In genomic region chr11:35056391-35057093, GRCh38 we compare ENCODE assay signal across 24 cellular contexts.
DNase-seq lines count a peak whose midpoint lies in the region; ATAC-seq and TF ChIP-seq lines count a peak whose summit lies in the region.
"Had no signal": no experiment of that assay in that cellular context is flagged by ENCODE, and none has a peak within 500 bp of the region (broad histone marks: within the 10 kb centered on the region; RNA-seq: fewer than 3 reads in every experiment).

No MANE protein-coding gene starts in this region.

- H3K4me2 ChIP-seq in SK-N-SH = no peak overlapping the region

- CTCF ChIA-PET in SK-N-SH (lab: Yijun Ruan, JAX) = interaction anchor here (1.5 kb wide), 1 partner anchor 17 kb away, joined by 3 read pairs; no protein-coding TSS in a partner anchor
- CTCF ChIA-PET in RWPE1 (lab: Yijun Ruan, JAX) = interaction anchor here (0.9 kb wide), 1 partner anchor 32 kb away, joined by 3 read pairs; no protein-coding TSS in a partner anchor

- no peak for DNase-seq in SK-N-SH
- peak; percentile 66 for DNase-seq in RWPE1 (ENCODE audit: low spot score)
- DNase-seq in retina = peak; percentile 22
- no peak for DNase-seq in Ammon's horn (ENCODE audit: low spot score)
- DNase-seq in MG63 = no peak
- DNase-seq: 8988T; activated CD4-positive, alpha-beta T cell treated with anti-CD3 and anti-CD28 coated beads, Interleukin-2, amount 50 U/mL, for 48 hours; activated naive CD4-positive, alpha-beta T cell treated with anti-CD3 and anti-CD28 coated beads, Interleukin-2, amount 50 U/mL, for 16 hours; activated T-cell treated with anti-CD3 and anti-CD28 coated beads, Interleukin-2, amount 50 U/mL, for 24 hours; C1 segment of cervical spinal cord; DMS79; esophagus squamous epithelium; heart right ventricle; mesendoderm; MM.1S; NCI-H187; NCI-H446 treated with DMSO at 0.1 percent for 48 hours; psoas muscle; Right ventricle myocardium superior; stimulated activated CD8-positive, alpha-beta memory T cell treated with anti-CD3 and anti-CD28 coated beads, Interleukin-4, amount 100 ng/mL, for 48 hours; T-helper 1 cell had no signal

- TF ChIP-seq CTCF in SK-N-SH (IDR thresholded peaks at IDR 0.05) (no peak), RWPE1 (conservative IDR thresholded peaks at IDR 0.05; ENCODE audit: low read depth) (no peak)

- H3K4me1 ChIP-seq in SK-N-SH (ENCODE audit: control insufficient read depth in 1 of 2, insufficient read depth in 2 of 2, low read depth in 1 of 2, low read length in 1 of 2) = 0 out of 4 replicates have a peak, but pooled peaks cover 0 to 3% of the 10 kb centered on the region in 2 experiments
- H3K4me1 ChIP-seq: psoas muscle had no signal

- H3K79me2 ChIP-seq in SK-N-SH (ENCODE audit: insufficient read depth) = no peaks in the 10 kb centered on the region

- H3K9me2 ChIP-seq in SK-N-SH = no peaks in the 10 kb centered on the region

- POLR2A ChIA-PET in SK-N-SH (lab: Yijun Ruan, JAX) (no interaction called here), RWPE1 (lab: Yijun Ruan, JAX; ENCODE audit: low non-redundant PET) (no interaction called here)

- H4K20me1 ChIP-seq in SK-N-SH (ENCODE audit: insufficient read depth) = no peaks in the 10 kb centered on the region

- no peak overlapping the region for H3K9ac ChIP-seq in SK-N-SH

- H3K27ac ChIP-seq in SK-N-SH (ENCODE audit: low read depth in 2 of 2, low read length in 1 of 2) = no peak overlapping the region
- no peak overlapping the region for H3K27ac ChIP-seq in RWPE1
- H3K27ac ChIP-seq: psoas muscle had no signal

- 92% methylated on average over 1 of the region's 1 CpG for WGBS in SK-N-SH (ENCODE audit: low lambda C conversion rate)

- H3K9me3 ChIP-seq in SK-N-SH (no peaks in the 10 kb centered on the region), MG63 (peaks cover 5% of the 10 kb centered on the region; the same call in 1 of the 2 replicates)
- H3K9me3 ChIP-seq: esophagus squamous epithelium, heart right ventricle, psoas muscle had no signal

- no peaks in the 10 kb centered on the region for H3F3A ChIP-seq in SK-N-SH (replicated peaks; ENCODE audit: insufficient read depth)

- ATAC-seq in SK-N-SH treated with all-trans-retinoic acid at 6 μM for 48 hours = no peak
- peak; percentile 80 for ATAC-seq in esophagus mucosa
- no peak for ATAC-seq in HG02870 (IDR thresholded peaks at IDR 0.05; ENCODE audit: unreplicated experiment)
- ATAC-seq: heart right ventricle, psoas muscle had no signal

- H3K27me3 ChIP-seq in SK-N-SH (ENCODE audit: insufficient read depth) (no peaks in the 10 kb centered on the region), MG63 (no peaks in the 10 kb centered on the region)
- H3K27me3 ChIP-seq: esophagus squamous epithelium, heart right ventricle had no signal

- no peak overlapping the region for H3K4me3 ChIP-seq in SK-N-SH (ENCODE audit: low read depth in 2 of 2, low read length in 1 of 2)
- H3K4me3 ChIP-seq in MG63 = no peak overlapping the region
- H3K4me3 ChIP-seq: esophagus squamous epithelium, heart right ventricle, psoas muscle had no signal

- no peak overlapping the region for H2AFZ ChIP-seq in SK-N-SH (ENCODE audit: low read depth)

- no peak for TF ChIP-seq EP300 in SK-N-SH (IDR thresholded peaks at IDR 0.05; ENCODE audit: borderline replicate concordance in 1 of 2, low read depth in 1 of 2, low read length in 1 of 2)

- H3K36me3 ChIP-seq in SK-N-SH (replicated peaks in 1 of 2; ENCODE audit: control insufficient read depth in 1 of 2, insufficient read depth in 2 of 2, low read length in 1 of 2) (no peaks in the 10 kb centered on the region), MG63 (peaks cover 8% of the 10 kb centered on the region)
- H3K36me3 ChIP-seq: esophagus squamous epithelium, heart right ventricle had no signal

- no peak for TF ChIP-seq RAD21 in SK-N-SH (IDR thresholded peaks at IDR 0.05; ENCODE audit: low read length)

TF ChIP-seq in SK-N-SH, 30 proteins besides CTCF, POLR2A, EP300 and RAD21:
- TF ChIP-seq GABPA (IDR thresholded peaks at IDR 0.05; ENCODE audit: low read depth) (no peak), PBX3 (IDR thresholded peaks at IDR 0.05) (peak; percentile 30; the same call in 1 of the 2 replicates), FOXM1 (IDR thresholded peaks at IDR 0.05; ENCODE audit: low read depth) (no peak), NRF1 (IDR thresholded peaks at IDR 0.05; ENCODE audit: low read depth, low read length) (no peak)

TF ChIP-seq in SK-N-SH treated with all-trans-retinoic acid at 6 μM for 48 hours, 23 proteins besides CTCF, POLR2A, EP300 and RAD21:
- no peak for TF ChIP-seq PPARA (CRISPR knock-in tag; IDR thresholded peaks at IDR 0.05; ENCODE audit: borderline replicate concordance)
- TF ChIP-seq PATZ1 (CRISPR knock-in tag; IDR thresholded peaks at IDR 0.05; ENCODE audit: borderline replicate concordance) = no peak
- TF ChIP-seq TSHZ2 (CRISPR knock-in tag; IDR thresholded peaks at IDR 0.05) = no peak
- TF ChIP-seq TCF4 (CRISPR knock-in tag; IDR thresholded peaks at IDR 0.05; ENCODE audit: borderline replicate concordance) = no peak
- no peak for TF ChIP-seq ARNTL (CRISPR knock-in tag; IDR thresholded peaks at IDR 0.05; ENCODE audit: borderline replicate concordance, low read depth)
- TF ChIP-seq CREB5 (CRISPR knock-in tag; IDR thresholded peaks at IDR 0.05; ENCODE audit: low read depth) = no peak
- no peak for TF ChIP-seq ZNF565 (CRISPR knock-in tag; conservative IDR thresholded peaks at IDR 0.05; ENCODE audit: low read depth)
- no peak for TF ChIP-seq GLIS3 (CRISPR knock-in tag; IDR thresholded peaks at IDR 0.05)
- no peak for TF ChIP-seq CSRNP3 (CRISPR knock-in tag; IDR thresholded peaks at IDR 0.05)
- no peak for TF ChIP-seq ZC3H10 (CRISPR knock-in tag; IDR thresholded peaks at IDR 0.05)
- no peak for TF ChIP-seq CSDC2 (CRISPR knock-in tag; IDR thresholded peaks at IDR 0.05)

Comparison
In these comparisons a context has a peak if more than half of its experiments do, and no peak if none do; other contexts are left out.
1. DNase-seq: peak in RWPE1 (single experiment) and retina (single experiment); none in SK-N-SH (single experiment), Ammon's horn (single experiment) and MG63 (single experiment).